1 cellular context compared by ENCODE assay signal in the genomic region with DNA sequence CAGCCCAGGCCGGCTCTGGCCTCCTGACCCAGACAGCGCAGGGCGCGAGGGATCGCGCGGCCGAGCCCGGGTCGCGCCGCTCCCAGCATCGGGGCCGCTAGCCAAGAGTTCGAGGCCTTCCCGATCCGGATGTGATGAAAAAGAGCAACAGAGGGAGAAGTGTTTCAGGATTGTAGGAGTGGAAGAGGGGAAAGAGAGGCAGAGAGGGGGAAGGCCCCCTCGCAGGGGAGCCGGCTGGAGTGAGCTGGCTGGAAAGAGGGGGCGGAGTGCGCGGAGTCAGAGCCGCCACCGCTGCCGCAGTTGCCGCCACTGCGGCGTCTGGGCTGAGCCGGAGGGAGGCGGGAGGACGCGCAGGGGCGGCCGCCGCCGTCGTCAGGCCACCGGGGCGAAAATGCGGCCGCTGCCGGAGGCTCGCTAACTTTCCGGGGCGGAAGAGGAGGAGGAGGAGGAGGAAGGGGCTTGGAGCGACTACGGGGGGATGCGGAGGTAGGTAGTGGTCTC.
A peak's percentile ranks its signal among the peaks of the same experiment; 100 is the strongest.
TF ChIP-seq lines count a peak whose summit lies in the region.

No MANE protein-coding gene starts in this region.

TF ChIP-seq in HepG2, 621 proteins besides CTCF, POLR2A, EP300 and RAD21 (continued from another document):
- TF ChIP-seq, protein P1, sequence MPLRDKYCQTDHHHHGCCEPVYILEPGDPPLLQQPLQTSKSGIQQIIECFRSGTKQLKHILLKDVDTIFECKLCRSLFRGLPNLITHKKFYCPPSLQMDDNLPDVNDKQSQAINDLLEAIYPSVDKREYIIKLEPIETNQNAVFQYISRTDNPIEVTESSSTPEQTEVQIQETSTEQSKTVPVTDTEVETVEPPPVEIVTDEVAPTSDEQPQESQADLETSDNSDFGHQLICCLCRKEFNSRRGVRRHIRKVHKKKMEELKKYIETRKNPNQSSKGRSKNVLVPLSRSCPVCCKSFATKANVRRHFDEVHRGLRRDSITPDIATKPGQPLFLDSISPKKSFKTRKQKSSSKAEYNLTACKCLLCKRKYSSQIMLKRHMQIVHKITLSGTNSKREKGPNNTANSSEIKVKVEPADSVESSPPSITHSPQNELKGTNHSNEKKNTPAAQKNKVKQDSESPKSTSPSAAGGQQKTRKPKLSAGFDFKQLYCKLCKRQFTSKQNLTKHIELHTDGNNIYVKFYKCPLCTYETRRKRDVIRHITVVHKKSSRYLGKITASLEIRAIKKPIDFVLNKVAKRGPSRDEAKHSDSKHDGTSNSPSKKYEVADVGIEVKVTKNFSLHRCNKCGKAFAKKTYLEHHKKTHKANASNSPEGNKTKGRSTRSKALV (CRISPR knock-in tag; IDR thresholded peaks at IDR 0.05), result 0 out of 2 replicates have a peak, but pooled peaks have one; percentile 64
- TF ChIP-seq HNRNPLL (IDR thresholded peaks at IDR 0.05; ENCODE audit: low read depth, low read length, poor library complexity, severe bottlenecking) (peak; percentile 73), GATAD1 (CRISPR knock-in tag; IDR thresholded peaks at IDR 0.05) (no peak), HNRNPK (IDR thresholded peaks at IDR 0.05; ENCODE audit: low read depth, low read length, poor library complexity, severe bottlenecking) (peak; percentile 70), CCDC6 (CRISPR knock-in tag; IDR thresholded peaks at IDR 0.05) (0 out of 2 replicates have a peak, but pooled peaks have one; percentile 23), MTF2 (CRISPR knock-in tag; IDR thresholded peaks at IDR 0.05; ENCODE audit: borderline replicate concordance) (0 out of 2 replicates have a peak, but pooled peaks have one; percentile 37), MED8 (CRISPR knock-in tag; IDR thresholded peaks at IDR 0.05; ENCODE audit: insufficient replicate concordance) (no peak), SALL1 (CRISPR knock-in tag; IDR thresholded peaks at IDR 0.05) (0 out of 2 replicates have a peak, but pooled peaks have one; percentile 1), KDM5B (CRISPR knock-in tag; IDR thresholded peaks at IDR 0.05; ENCODE audit: borderline replicate concordance) (0 out of 2 replicates have a peak, but pooled peaks have one; percentile 24), ZFY (CRISPR knock-in tag; IDR thresholded peaks at IDR 0.05) (peak; percentile 44; the same call in 1 of the 2 replicates)
- TF ChIP-seq, protein P2, sequence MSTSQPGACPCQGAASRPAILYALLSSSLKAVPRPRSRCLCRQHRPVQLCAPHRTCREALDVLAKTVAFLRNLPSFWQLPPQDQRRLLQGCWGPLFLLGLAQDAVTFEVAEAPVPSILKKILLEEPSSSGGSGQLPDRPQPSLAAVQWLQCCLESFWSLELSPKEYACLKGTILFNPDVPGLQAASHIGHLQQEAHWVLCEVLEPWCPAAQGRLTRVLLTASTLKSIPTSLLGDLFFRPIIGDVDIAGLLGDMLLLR (CRISPR knock-in tag; IDR thresholded peaks at IDR 0.05), result no peak
- TF ChIP-seq, protein P3, sequence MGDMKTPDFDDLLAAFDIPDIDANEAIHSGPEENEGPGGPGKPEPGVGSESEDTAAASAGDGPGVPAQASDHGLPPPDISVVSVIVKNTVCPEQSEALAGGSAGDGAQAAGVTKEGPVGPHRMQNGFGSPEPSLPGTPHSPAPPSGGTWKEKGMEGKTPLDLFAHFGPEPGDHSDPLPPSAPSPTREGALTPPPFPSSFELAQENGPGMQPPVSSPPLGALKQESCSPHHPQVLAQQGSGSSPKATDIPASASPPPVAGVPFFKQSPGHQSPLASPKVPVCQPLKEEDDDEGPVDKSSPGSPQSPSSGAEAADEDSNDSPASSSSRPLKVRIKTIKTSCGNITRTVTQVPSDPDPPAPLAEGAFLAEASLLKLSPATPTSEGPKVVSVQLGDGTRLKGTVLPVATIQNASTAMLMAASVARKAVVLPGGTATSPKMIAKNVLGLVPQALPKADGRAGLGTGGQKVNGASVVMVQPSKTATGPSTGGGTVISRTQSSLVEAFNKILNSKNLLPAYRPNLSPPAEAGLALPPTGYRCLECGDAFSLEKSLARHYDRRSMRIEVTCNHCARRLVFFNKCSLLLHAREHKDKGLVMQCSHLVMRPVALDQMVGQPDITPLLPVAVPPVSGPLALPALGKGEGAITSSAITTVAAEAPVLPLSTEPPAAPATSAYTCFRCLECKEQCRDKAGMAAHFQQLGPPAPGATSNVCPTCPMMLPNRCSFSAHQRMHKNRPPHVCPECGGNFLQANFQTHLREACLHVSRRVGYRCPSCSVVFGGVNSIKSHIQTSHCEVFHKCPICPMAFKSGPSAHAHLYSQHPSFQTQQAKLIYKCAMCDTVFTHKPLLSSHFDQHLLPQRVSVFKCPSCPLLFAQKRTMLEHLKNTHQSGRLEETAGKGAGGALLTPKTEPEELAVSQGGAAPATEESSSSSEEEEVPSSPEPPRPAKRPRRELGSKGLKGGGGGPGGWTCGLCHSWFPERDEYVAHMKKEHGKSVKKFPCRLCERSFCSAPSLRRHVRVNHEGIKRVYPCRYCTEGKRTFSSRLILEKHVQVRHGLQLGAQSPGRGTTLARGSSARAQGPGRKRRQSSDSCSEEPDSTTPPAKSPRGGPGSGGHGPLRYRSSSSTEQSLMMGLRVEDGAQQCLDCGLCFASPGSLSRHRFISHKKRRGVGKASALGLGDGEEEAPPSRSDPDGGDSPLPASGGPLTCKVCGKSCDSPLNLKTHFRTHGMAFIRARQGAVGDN (CRISPR knock-in tag; IDR thresholded peaks at IDR 0.05), result peak; percentile 37; the same call in 1 of the 2 replicates
- TF ChIP-seq, protein P4, sequence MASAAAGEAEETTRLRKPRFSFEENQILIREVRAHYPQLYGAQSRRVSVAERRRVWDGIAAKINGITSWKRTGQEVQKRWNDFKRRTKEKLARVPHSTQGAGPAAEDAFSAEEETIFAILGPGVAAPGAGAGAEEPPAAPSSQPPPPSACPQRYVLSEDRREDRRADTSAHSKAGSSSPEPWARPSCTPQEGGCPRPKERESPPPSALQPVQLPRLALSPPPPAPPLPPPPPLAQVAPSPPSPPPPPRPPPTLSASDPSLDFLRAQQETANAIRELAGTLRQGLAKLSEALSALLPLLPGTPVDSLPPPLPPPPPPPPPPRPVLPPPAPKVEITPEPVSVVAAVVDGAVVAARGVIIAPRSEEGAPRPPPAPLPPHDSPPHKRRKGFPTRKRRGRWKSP (CRISPR knock-in tag; IDR thresholded peaks at IDR 0.05), result peak; percentile 36; the same call in 1 of the 2 replicates
- TF ChIP-seq, protein P5, sequence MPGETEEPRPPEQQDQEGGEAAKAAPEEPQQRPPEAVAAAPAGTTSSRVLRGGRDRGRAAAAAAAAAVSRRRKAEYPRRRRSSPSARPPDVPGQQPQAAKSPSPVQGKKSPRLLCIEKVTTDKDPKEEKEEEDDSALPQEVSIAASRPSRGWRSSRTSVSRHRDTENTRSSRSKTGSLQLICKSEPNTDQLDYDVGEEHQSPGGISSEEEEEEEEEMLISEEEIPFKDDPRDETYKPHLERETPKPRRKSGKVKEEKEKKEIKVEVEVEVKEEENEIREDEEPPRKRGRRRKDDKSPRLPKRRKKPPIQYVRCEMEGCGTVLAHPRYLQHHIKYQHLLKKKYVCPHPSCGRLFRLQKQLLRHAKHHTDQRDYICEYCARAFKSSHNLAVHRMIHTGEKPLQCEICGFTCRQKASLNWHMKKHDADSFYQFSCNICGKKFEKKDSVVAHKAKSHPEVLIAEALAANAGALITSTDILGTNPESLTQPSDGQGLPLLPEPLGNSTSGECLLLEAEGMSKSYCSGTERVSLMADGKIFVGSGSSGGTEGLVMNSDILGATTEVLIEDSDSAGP (CRISPR knock-in tag; IDR thresholded peaks at IDR 0.05; ENCODE audit: borderline replicate concordance), result peak; percentile 24; the same call in 1 of the 2 replicates
TF ChIP-seq in HepG2: peak in this region for 14.
